In genomic region chr1:220281159-220281574, GRCh38 we compare ENCODE assay signal across 8 cellular contexts.
DNase-seq lines count a peak whose midpoint lies in the region; ATAC-seq and TF ChIP-seq lines count a peak whose summit lies in the region.

No MANE protein-coding gene starts in this region.

- DNase-seq in DMS153 (lab: John Stamatoyannopoulos, UW) (peak; percentile 31), SHP77 (lab: John Stamatoyannopoulos, UW) (peak; percentile 12 to 46), iris pigment epithelial cell (ENCODE audit: low read depth) (peak; percentile 43), NCI-H1930 (lab: John Stamatoyannopoulos, UW) (no peak)
- no peak for DNase-seq in activated naive CD4-positive, alpha-beta T cell treated with anti-CD3 and anti-CD28 coated beads, Interleukin-2, amount 50 U/mL, for 16 hours
- no peak for DNase-seq in activated CD4-positive, alpha-beta T cell treated with anti-CD3 and anti-CD28 coated beads for 4 hours

- no peak overlapping the region for H3K4me3 ChIP-seq in HEK293 (ENCODE audit: low read depth, low read length)

- POLR2A ChIA-PET in HEK293 (lab: Yijun Ruan, JAX), result interaction anchor here (1.2 kb wide), 1 partner anchor 9 kb away, joined by 4 read pairs; the partner anchor contains the start of gene RAB3GAP2

- H3K4me1 ChIP-seq in HEK293 (ENCODE audit: control insufficient read depth, insufficient read depth, low read length), result no peaks in the 10 kb centered on the region

- H3K36me3 ChIP-seq in HEK293 (ENCODE audit: control insufficient read depth in 2 of 2, insufficient read depth in 1 of 2, low read length in 2 of 2), result no peaks in the 10 kb centered on the region

- TF ChIP-seq CTCF in HEK293 (tag by site-specific recombination; IDR thresholded peaks at IDR 0.05), result peak; percentile 74

- H3K27ac ChIP-seq in HEK293 (ENCODE audit: extremely low read depth, low read depth, low read length), result no peak overlapping the region

- no peaks in the 10 kb centered on the region for H3K9me3 ChIP-seq in HEK293 (ENCODE audit: control insufficient read depth, insufficient read depth, low read depth, low read length)

- no peak for ATAC-seq in HG03442 (IDR thresholded peaks at IDR 0.05; ENCODE audit: unreplicated experiment)

- CTCF ChIA-PET in HEK293 (lab: Yijun Ruan, JAX), result interaction anchor here (0.5 to 3.8 kb wide), 35 partner anchors 9 to 1118 kb away, joined by 3 to 30 read pairs (median 4); no protein-coding TSS in a partner anchor

TF ChIP-seq in HEK293, 187 proteins besides CTCF, POLR2A, EP300 and RAD21:
- 0 out of 2 replicates have a peak, but pooled peaks have one; percentile 13 for TF ChIP-seq ZNF449 (tag by site-specific recombination; IDR thresholded peaks at IDR 0.05)
- TF ChIP-seq ZNF433 (tag by site-specific recombination; IDR thresholded peaks at IDR 0.05; ENCODE audit: low read depth), result no peak
- no peak for TF ChIP-seq ZNF148 (tag by site-specific recombination; IDR thresholded peaks at IDR 0.05; ENCODE audit: borderline replicate concordance)
- peak; percentile 65 for TF ChIP-seq ZNF654 (tag by site-specific recombination; IDR thresholded peaks at IDR 0.05; ENCODE audit: low read depth)
- no peak for TF ChIP-seq ZNF518A (tag by site-specific recombination; conservative IDR thresholded peaks at IDR 0.05; ENCODE audit: low read depth)
- peak; percentile 95 for TF ChIP-seq ZNF24 (tag by site-specific recombination; IDR thresholded peaks at IDR 0.05)

Comparison
In these comparisons a context has a peak if more than half of its experiments do, and no peak if none do; other contexts are left out.
1. DNase-seq: peak in DMS153 (single experiment), SHP77 (2 of 2) and iris pigment epithelial cell (single experiment); none in activated naive CD4-positive, alpha-beta T cell treated with anti-CD3 and anti-CD28 coated beads, Interleukin-2, amount 50 U/mL, for 16 hours (single experiment), activated CD4-positive, alpha-beta T cell treated with anti-CD3 and anti-CD28 coated beads for 4 hours (0 of 2) and NCI-H1930 (0 of 2).